24 cellular contexts compared by ENCODE assay signal in the genomic region with DNA sequence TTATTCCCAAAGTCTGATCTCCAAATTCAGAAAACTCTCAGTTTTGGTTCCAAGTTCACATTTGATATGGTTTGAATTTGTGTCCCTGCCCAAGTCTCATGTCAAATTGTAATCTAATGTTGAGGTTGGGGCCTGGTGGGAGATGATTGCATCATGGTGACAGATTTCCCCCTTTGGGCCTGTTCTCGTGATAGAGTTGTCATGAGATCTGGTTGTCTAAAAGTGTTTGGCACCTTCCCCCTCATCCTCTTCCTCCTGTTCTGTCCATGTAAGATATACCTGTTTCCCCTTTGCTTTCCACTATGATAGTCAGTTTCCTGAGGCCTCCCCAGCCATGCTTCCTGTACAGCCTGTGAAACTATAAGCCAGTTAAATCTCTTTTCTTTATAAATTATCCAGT.
"Had no signal": no experiment of that assay in that cellular context is flagged by ENCODE, and none has a peak within 500 bp of the region (broad histone marks: within the 10 kb centered on the region; RNA-seq: fewer than 3 reads in every experiment).

No MANE protein-coding gene starts in this region.

- H3K4me1 ChIP-seq: lower lobe of right lung, right atrium auricular region, thyroid gland had no signal

- H3K27me3 ChIP-seq: right atrium auricular region, suprapubic skin, thyroid gland had no signal

- ATAC-seq: effector memory CD8-positive, alpha-beta T cell; left lobe of liver; lower lobe of right lung; natural killer cell treated with Interleukin-12 subunit alpha and Interleukin-12 subunit beta and Interleukin-15 and Interleukin-18, amount 100 ng/mL, for 72 hours; stimulated activated effector memory CD8-positive, alpha-beta T cell treated with anti-CD3 and anti-CD28 coated beads, Interleukin-12 subunit alpha, Interleukin-12 subunit beta, amount 100 ng/mL, for 72 hours; stimulated activated naive CD8-positive, alpha-beta T cell treated with anti-CD3 and anti-CD28 coated beads, Interleukin-15, Interleukin-2, amounts not matched to agents 100 U/mL and 50 U/mL, for 24 hours had no signal

- H3K4me3 ChIP-seq: lower lobe of right lung, right atrium auricular region, suprapubic skin, thyroid gland had no signal

- H3K27me3 Mint-ChIP-seq: central memory CD8-positive, alpha-beta T cell; memory B cell; natural killer cell treated with Interleukin-12 subunit alpha and Interleukin-12 subunit beta and Interleukin-15 and Interleukin-18, amount 100 ng/mL, for 72 hours; type B pancreatic cell had no signal

- H3K4me1 Mint-ChIP-seq: central memory CD8-positive, alpha-beta T cell; memory B cell; stimulated activated effector memory CD8-positive, alpha-beta T cell treated with anti-CD3 and anti-CD28 coated beads, Interleukin-12 subunit alpha, Interleukin-12 subunit beta, amount 100 ng/mL, for 72 hours had no signal

- H3K36me3 Mint-ChIP-seq: memory B cell; natural killer cell treated with Interleukin-12 subunit alpha and Interleukin-12 subunit beta and Interleukin-15 and Interleukin-18, amount 100 ng/mL, for 72 hours; stimulated activated effector memory CD8-positive, alpha-beta T cell treated with anti-CD3 and anti-CD28 coated beads, Interleukin-12 subunit alpha, Interleukin-12 subunit beta, amount 100 ng/mL, for 72 hours; type B pancreatic cell had no signal

- H3K4me3 Mint-ChIP-seq: central memory CD8-positive, alpha-beta T cell; effector memory CD8-positive, alpha-beta T cell; memory B cell; mesothelial cell of epicardium; natural killer cell treated with Interleukin-12 subunit alpha and Interleukin-12 subunit beta and Interleukin-15 and Interleukin-18, amount 100 ng/mL, for 72 hours; stimulated activated effector memory CD8-positive, alpha-beta T cell treated with anti-CD3 and anti-CD28 coated beads, Interleukin-12 subunit alpha, Interleukin-12 subunit beta, amount 100 ng/mL, for 72 hours; type B pancreatic cell had no signal

- H3K9me3 Mint-ChIP-seq: central memory CD8-positive, alpha-beta T cell; effector memory CD8-positive, alpha-beta T cell; memory B cell; stimulated activated effector memory CD8-positive, alpha-beta T cell treated with anti-CD3 and anti-CD28 coated beads, Interleukin-12 subunit alpha, Interleukin-12 subunit beta, amount 100 ng/mL, for 72 hours; type B pancreatic cell had no signal

- FAIRE-seq: islet of Langerhans, small intestine, urothelium cell line had no signal

- H3K27ac ChIP-seq: lower lobe of right lung, right atrium auricular region, suprapubic skin, thyroid gland had no signal

- H3K36me3 ChIP-seq: lower lobe of right lung, right atrium auricular region, suprapubic skin, thyroid gland had no signal

- H3K9me3 ChIP-seq: lower lobe of right lung, right atrium auricular region, suprapubic skin, thyroid gland had no signal

- DNase-seq: effector memory CD8-positive, alpha-beta T cell; erythroblast; foreskin melanocyte; head of caudate nucleus; hypothalamus; lower lobe of right lung; posterior cingulate gyrus; small intestine; stimulated activated CD4-positive, alpha-beta T cell treated with anti-CD3 and anti-CD28 coated beads, Interleukin-12 subunit alpha, Interleukin-12 subunit beta, amount 100 ng/mL, for 4 hours; stimulated activated CD4-positive, alpha-beta T cell treated with anti-CD3 and anti-CD28 coated beads, Interleukin-2, amount 100 ng/mL, for 48 hours; stimulated activated CD8-positive, alpha-beta memory T cell treated with anti-CD3 and anti-CD28 coated beads, Interleukin-4, amount 100 ng/mL, for 48 hours; stimulated activated naive CD8-positive, alpha-beta T cell treated with anti-CD3 and anti-CD28 coated beads, Interleukin-15, Interleukin-2, amounts not matched to agents 100 U/mL and 50 U/mL, for 24 hours; thyroid gland had no signal

- H3K27ac Mint-ChIP-seq: effector memory CD8-positive, alpha-beta T cell; memory B cell; mesothelial cell of epicardium; natural killer cell treated with Interleukin-12 subunit alpha and Interleukin-12 subunit beta and Interleukin-15 and Interleukin-18, amount 100 ng/mL, for 72 hours; stimulated activated effector memory CD8-positive, alpha-beta T cell treated with anti-CD3 and anti-CD28 coated beads, Interleukin-12 subunit alpha, Interleukin-12 subunit beta, amount 100 ng/mL, for 72 hours; type B pancreatic cell had no signal
